Comparison of ENCODE assay signal across 1 cellular context in genomic region chr21:28738882-28739281, GRCh38.
TF ChIP-seq lines count a peak whose summit lies in the region.

No MANE protein-coding gene starts in this region.

TF ChIP-seq in HepG2, 621 proteins besides CTCF, POLR2A, EP300 and RAD21 (continued from another document):
- TF ChIP-seq FOXP4 (CRISPR knock-in tag; IDR thresholded peaks at IDR 0.05) = no peak
- no peak for TF ChIP-seq BRD4 (CRISPR knock-in tag; IDR thresholded peaks at IDR 0.05)
- TF ChIP-seq ZUFSP (CRISPR knock-in tag; IDR thresholded peaks at IDR 0.05; ENCODE audit: borderline replicate concordance) = no peak
